7 cellular contexts compared by ENCODE assay signal in genomic region chr7:90119178-90119971, GRCh38. TPM values are rescaled to one million over a fixed set of nuclear protein-coding genes. Genes with fewer than 3 reads are reported as not detected.
DNase-seq lines count a peak whose midpoint lies in the region; TF ChIP-seq lines count a peak whose summit lies in the region.

No MANE protein-coding gene starts in this region.

- H3K27ac ChIP-seq in esophagus squamous epithelium: no peak overlapping the region
- no peak overlapping the region for H3K27ac ChIP-seq in muscle layer of colon (ENCODE audit: low read depth, low read length)
- H3K27ac ChIP-seq in stomach smooth muscle (ENCODE audit: low read length): no peak overlapping the region

- H3K4me1 Mint-ChIP-seq in IgD-negative memory B cell: peaks cover 0 to 3% (median 0%) of the 10 kb centered on the region in 3 donors

- H3K27me3 ChIP-seq in esophagus squamous epithelium (peaks cover 0 to 27% (median 0%) of the 10 kb centered on the region in 4 donors), muscle layer of colon (ENCODE audit: control insufficient read depth in 1 of 2, insufficient read depth in 2 of 2, low read length in 2 of 2) (no peaks in the 10 kb centered on the region), stomach smooth muscle (ENCODE audit: control insufficient read depth in 1 of 2, insufficient read depth in 2 of 2, low read length in 2 of 2) (no peaks in the 10 kb centered on the region)

- H3K4me3 Mint-ChIP-seq in IgD-negative memory B cell: peak overlapping the region in 3 of 4 donors; percentile 38 to 81 (median 54)

- H3K9me3 ChIP-seq in esophagus squamous epithelium (no peaks in the 10 kb centered on the region), muscle layer of colon (ENCODE audit: low read length) (no peaks in the 10 kb centered on the region), stomach smooth muscle (ENCODE audit: control insufficient read depth in 2 of 2, low read length in 2 of 2) (no peaks in the 10 kb centered on the region)

- TF ChIP-seq CTCF in esophagus squamous epithelium (IDR thresholded peaks at IDR 0.05): no peak

- peak; percentile 65 for DNase-seq in activated CD8-positive, alpha-beta memory T cell treated with anti-CD3 and anti-CD28 coated beads for 24 hours
- DNase-seq in esophagus squamous epithelium (lab: John Stamatoyannopoulos, UW) (no peak), COR-L47 (lab: John Stamatoyannopoulos, UW) (no peak), NCI-H2107 treated with DMSO at 0.1 percent for 48 hours (lab: John Stamatoyannopoulos, UW; ENCODE audit: unreplicated experiment) (no peak)

- H3K9ac ChIP-seq in muscle layer of colon (ENCODE audit: low read length): no peak overlapping the region
- H3K9ac ChIP-seq in stomach smooth muscle (ENCODE audit: low read length in 2 of 2): peak overlapping the region in 1 of 2 donors; percentile 63

- no peaks in the 10 kb centered on the region for H3K36me3 Mint-ChIP-seq in IgD-negative memory B cell

- H3K36me3 ChIP-seq in esophagus squamous epithelium: no peaks in the 10 kb centered on the region
- no peaks in the 10 kb centered on the region for H3K36me3 ChIP-seq in muscle layer of colon (ENCODE audit: insufficient read depth, low read length)
- no peaks in the 10 kb centered on the region for H3K36me3 ChIP-seq in stomach smooth muscle (ENCODE audit: control insufficient read depth in 2 of 2, insufficient read depth in 2 of 2, low read length in 2 of 2)

- peak overlapping the region; percentile 26 to 64 (median 46) for H3K4me3 ChIP-seq in esophagus squamous epithelium
- peak overlapping the region; percentile 42 to 47 for H3K4me3 ChIP-seq in muscle layer of colon (ENCODE audit: low read depth in 1 of 2, low read length in 2 of 2)
- peak overlapping the region; percentile 49 to 74 for H3K4me3 ChIP-seq in stomach smooth muscle (ENCODE audit: low read length in 2 of 2)

- peaks cover 0 to 20% (median 5%) of the 10 kb centered on the region in 3 donors for H3K4me1 ChIP-seq in esophagus squamous epithelium
- no peaks in the 10 kb centered on the region for H3K4me1 ChIP-seq in muscle layer of colon (ENCODE audit: insufficient read depth, low read length)
- H3K4me1 ChIP-seq in stomach smooth muscle (ENCODE audit: control insufficient read depth, insufficient read depth, low read length): peaks cover 11% of the 10 kb centered on the region

- 0 to 10% methylated on average over 2 to 9 of the region's 58 CpGs for WGBS in esophagus squamous epithelium, 2 donors

- intact Hi-C loops in esophagus squamous epithelium (cut with DNase I): no loop called here

- H3K27ac Mint-ChIP-seq in IgD-negative memory B cell: no peak overlapping the region

- TF ChIP-seq POLR2A in esophagus squamous epithelium (IDR thresholded peaks at IDR 0.05): no peak

- peaks cover 24% of the 10 kb centered on the region for H3K27me3 Mint-ChIP-seq in IgD-negative memory B cell

- no peaks in the 10 kb centered on the region for H3K9me3 Mint-ChIP-seq in IgD-negative memory B cell

RNA-seq across cellular contexts. Expression of gene STEAP1, which starts 34.9 kb away (rescaled TPM):
- not detected for polyA plus RNA-seq in IgD-negative memory B cell
- 10 to 100 TPM; 15.6 to 28.1 (median 21.7) TPM for total RNA-seq in esophagus squamous epithelium
